8 cellular contexts compared by ENCODE assay signal in genomic region chr22:30310881-30311771, GRCh38. TPM values are rescaled to one million over a fixed set of nuclear protein-coding genes. Genes with fewer than 3 reads are reported as not detected.
DNase-seq lines count a peak whose midpoint lies in the region; ATAC-seq and TF ChIP-seq lines count a peak whose summit lies in the region.

No MANE protein-coding gene starts in this region.

- H3K27me3 ChIP-seq in right atrium auricular region = no peaks in the 10 kb centered on the region

- peaks cover 2 to 85% of the 10 kb centered on the region in 2 donors for H3K4me1 ChIP-seq in right atrium auricular region

- H3K4me3 ChIP-seq in GM08714 (ENCODE audit: low read length) = peak overlapping the region; percentile 3; the same call in 1 of the 2 replicates
- no peak overlapping the region for H3K4me3 ChIP-seq in right atrium auricular region
- H3K4me3 ChIP-seq in skin epidermis = no peak overlapping the region

- POLR2A ChIA-PET in activated CD8-positive, alpha-beta T cell treated with anti-CD3 and anti-CD28 coated beads, Interleukin-2, amount 10 ng/mL, durations not matched to agents 7 days and 5 days (lab: Charles Lee) = interaction anchor here (1.1 to 3.6 kb wide), 3 partner anchors 17 to 22 kb away, joined by 3 to 13 read pairs (median 8); partner anchors contain the start of genes CASTOR1 and TBC1D10A

- CTCF ChIA-PET in activated CD8-positive, alpha-beta T cell treated with anti-CD3 and anti-CD28 coated beads, Interleukin-2, amount 10 ng/mL, durations not matched to agents 7 days and 5 days (lab: Charles Lee) = interaction anchor here (0.7 to 16.1 kb wide), 7 partner anchors 9 to 76 kb away, joined by 3 to 184 read pairs (median 4); partner anchors contain the start of genes CASTOR1, CCDC157, RNF215 and SF3A1

- H3K36me3 ChIP-seq in right atrium auricular region = no peaks in the 10 kb centered on the region

- H3K9me3 Mint-ChIP-seq in activated CD8-positive, alpha-beta T cell treated with anti-CD3 and anti-CD28 coated beads, Interleukin-2, amount 10 ng/mL, durations not matched to agents 7 days and 5 days (ENCODE audit: insufficient read depth) = no peaks in the 10 kb centered on the region
- peaks cover 3% of the 10 kb centered on the region for H3K9me3 Mint-ChIP-seq in glutamatergic neuron (ENCODE audit: unreplicated experiment)

- H3K27ac ChIP-seq in right atrium auricular region (peak overlapping the region; percentile 78 to 83), skin epidermis (peak overlapping the region in 20 of 21 experiments; percentile 59 to 97 (median 84))

- H3K36me3 Mint-ChIP-seq in activated CD8-positive, alpha-beta T cell treated with anti-CD3 and anti-CD28 coated beads, Interleukin-2, amount 10 ng/mL, durations not matched to agents 7 days and 5 days (ENCODE audit: low read depth) = peaks cover 58% of the 10 kb centered on the region
- H3K36me3 Mint-ChIP-seq in glutamatergic neuron (ENCODE audit: unreplicated experiment) = no peaks in the 10 kb centered on the region

- no peak for DNase-seq in activated CD8-positive, alpha-beta T cell treated with anti-CD3 and anti-CD28 coated beads, Interleukin-2, amount 10 ng/mL, durations not matched to agents 7 days and 5 days
- peak; percentile 84 for DNase-seq in right atrium auricular region (ENCODE audit: low spot score)
- DNase-seq in glutamatergic neuron = no peak
- DNase-seq in NCI-H82 treated with DMSO at 0.1 percent for 48 hours (lab: John Stamatoyannopoulos, UW; ENCODE audit: unreplicated experiment) = no peak
- DNase-seq in NCI-H1092 treated with DMSO at 0.1 percent for 48 hours (lab: John Stamatoyannopoulos, UW) = no peak

- H3K4me3 Mint-ChIP-seq in activated CD8-positive, alpha-beta T cell treated with anti-CD3 and anti-CD28 coated beads, Interleukin-2, amount 10 ng/mL, durations not matched to agents 7 days and 5 days = no peak overlapping the region
- H3K4me3 Mint-ChIP-seq in glutamatergic neuron (ENCODE audit: unreplicated experiment) = no peak overlapping the region

- H3K4me1 Mint-ChIP-seq in activated CD8-positive, alpha-beta T cell treated with anti-CD3 and anti-CD28 coated beads, Interleukin-2, amount 10 ng/mL, durations not matched to agents 7 days and 5 days (ENCODE audit: low read depth) = peaks cover 97% of the 10 kb centered on the region
- H3K4me1 Mint-ChIP-seq in glutamatergic neuron (ENCODE audit: low read depth, unreplicated experiment) = peaks cover 7% of the 10 kb centered on the region

- TF ChIP-seq CTCF in right atrium auricular region (IDR thresholded peaks at IDR 0.05) = no peak
- no peak for TF ChIP-seq CTCF in glutamatergic neuron (IDR thresholded peaks at IDR 0.05; ENCODE audit: partially characterized antibody, unreplicated experiment)

- H3K9me3 ChIP-seq in right atrium auricular region = no peaks in the 10 kb centered on the region

- H3K27ac Mint-ChIP-seq in activated CD8-positive, alpha-beta T cell treated with anti-CD3 and anti-CD28 coated beads, Interleukin-2, amount 10 ng/mL, durations not matched to agents 7 days and 5 days = peak overlapping the region; percentile 79
- no peak overlapping the region for H3K27ac Mint-ChIP-seq in glutamatergic neuron (ENCODE audit: unreplicated experiment)

- ATAC-seq in activated CD8-positive, alpha-beta T cell treated with anti-CD3 and anti-CD28 coated beads, Interleukin-2, amount 10 ng/mL, durations not matched to agents 7 days and 5 days = no peak
- ATAC-seq in GM19463 (IDR thresholded peaks at IDR 0.05; ENCODE audit: unreplicated experiment) = no peak

- H3K27me3 Mint-ChIP-seq in activated CD8-positive, alpha-beta T cell treated with anti-CD3 and anti-CD28 coated beads, Interleukin-2, amount 10 ng/mL, durations not matched to agents 7 days and 5 days (ENCODE audit: low read depth) = no peaks in the 10 kb centered on the region
- no peaks in the 10 kb centered on the region for H3K27me3 Mint-ChIP-seq in glutamatergic neuron (ENCODE audit: unreplicated experiment)

RNA-seq across cellular contexts. Expression of gene TBC1D10A, which starts 15.6 kb away (rescaled TPM):
- total RNA-seq in activated CD8-positive, alpha-beta T cell treated with anti-CD3 and anti-CD28 coated beads, Interleukin-2, amount 10 ng/mL, durations not matched to agents 7 days and 5 days = 10 to 100 TPM; 47.6 to 49.2 TPM
- 1 to 10 TPM; 5.9 to 9.3 TPM for total RNA-seq in right atrium auricular region
- 5.0 TPM for total RNA-seq in glutamatergic neuron (ENCODE audit: unreplicated experiment)

RNA-seq across cellular contexts. Expression of gene CASTOR1, which starts 21.8 kb away (rescaled TPM):
- 10 to 100 TPM; 24.5 to 25.4 TPM for total RNA-seq in activated CD8-positive, alpha-beta T cell treated with anti-CD3 and anti-CD28 coated beads, Interleukin-2, amount 10 ng/mL, durations not matched to agents 7 days and 5 days
- total RNA-seq in right atrium auricular region (10 to 100 TPM in 1 of 2 donors, 1 to 10 TPM in 1; 8.1 to 12.5 TPM), glutamatergic neuron (ENCODE audit: unreplicated experiment) (4.5 TPM)

RNA-seq across cellular contexts. Expression of gene OSM, which starts 44.5 kb away (rescaled TPM):
- 100 to 1,000 TPM; 135 to 140 TPM for total RNA-seq in activated CD8-positive, alpha-beta T cell treated with anti-CD3 and anti-CD28 coated beads, Interleukin-2, amount 10 ng/mL, durations not matched to agents 7 days and 5 days
- 1 to 10 TPM in 1 of 2 donors, under 1 TPM in 1; 0.63 to 1.6 TPM for total RNA-seq in right atrium auricular region
- not detected for total RNA-seq in glutamatergic neuron (ENCODE audit: unreplicated experiment)

RNA-seq across cellular contexts. Expression of gene SF3A1, which starts 45.6 kb away (rescaled TPM):
- 100 to 1,000 TPM; 211 to 246 TPM for total RNA-seq in activated CD8-positive, alpha-beta T cell treated with anti-CD3 and anti-CD28 coated beads, Interleukin-2, amount 10 ng/mL, durations not matched to agents 7 days and 5 days
- total RNA-seq in right atrium auricular region (10 to 100 TPM; 52.3 to 81.1 TPM), glutamatergic neuron (ENCODE audit: unreplicated experiment) (157 TPM)

RNA-seq across cellular contexts. Expression of gene CCDC157, which starts 45.7 kb away (rescaled TPM):
- 1 to 10 TPM; 4.3 to 5.0 TPM for total RNA-seq in activated CD8-positive, alpha-beta T cell treated with anti-CD3 and anti-CD28 coated beads, Interleukin-2, amount 10 ng/mL, durations not matched to agents 7 days and 5 days
- total RNA-seq in right atrium auricular region (under 1 TPM; 0.26 to 0.55 TPM), glutamatergic neuron (ENCODE audit: unreplicated experiment) (6.2 TPM)

Comparison
In these comparisons a context has a peak if more than half of its experiments do, and no peak if none do; other contexts are left out.
1. RNA of gene OSM, which starts 44.5 kb away (total RNA-seq): 135 to 140 TPM in activated CD8-positive, alpha-beta T cell treated with anti-CD3 and anti-CD28 coated beads, Interleukin-2, amount 10 ng/mL, durations not matched to agents 7 days and 5 days; 0.63 to 1.6 TPM in right atrium auricular region and not detected in glutamatergic neuron (single experiment); every median in the first group is over 10 times any median in the second.